ENCODE assay signal across 17 cellular contexts in genomic region chr3:57944313-57944580, GRCh38.
DNase-seq lines count a peak whose midpoint lies in the region; ATAC-seq and TF ChIP-seq lines count a peak whose summit lies in the region.
"Had no signal": no experiment of that assay in that cellular context is flagged by ENCODE, and none has a peak within 500 bp of the region (broad histone marks: within the 10 kb centered on the region; RNA-seq: fewer than 3 reads in every experiment).

No MANE protein-coding gene starts in this region.

- no peaks in the 10 kb centered on the region for H3K27me3 Mint-ChIP-seq in activated naive CD8-positive, alpha-beta T cell treated with anti-CD3 and anti-CD28 coated beads, Interleukin-2, amount 50 U/mL, for 24 hours
- H3K27me3 Mint-ChIP-seq: stimulated activated naive B cell treated with anti-CD40 and anti-IgM and Interleukin-4, amounts not matched to agents 10 μg/mL and 1 μg/mL and 100 μg/mL, for 72 hours had no signal

- no peak overlapping the region for H3K27ac Mint-ChIP-seq in activated naive CD8-positive, alpha-beta T cell treated with anti-CD3 and anti-CD28 coated beads, Interleukin-2, amount 50 U/mL, for 24 hours
- H3K27ac Mint-ChIP-seq: activated CD4-positive, alpha-beta T cell treated with anti-CD3 and anti-CD28 coated beads, Interleukin-2, amount 10 ng/mL, durations not matched to agents 7 days and 5 days; stimulated activated naive B cell treated with anti-CD40 and anti-IgM and Interleukin-4, amounts not matched to agents 10 μg/mL and 1 μg/mL and 100 μg/mL, for 72 hours; T-cell had no signal

- ATAC-seq in heart right ventricle = peak in 2 of 8 donors; percentile 40 to 41
- no peak for ATAC-seq in Right ventricle myocardium superior (ENCODE audit: poor library complexity)
- ATAC-seq in activated naive CD8-positive, alpha-beta T cell treated with anti-CD3 and anti-CD28 coated beads, Interleukin-2, amount 50 U/mL, for 24 hours = no peak
- ATAC-seq in HG03196 (IDR thresholded peaks at IDR 0.05; ENCODE audit: unreplicated experiment) = no peak
- ATAC-seq: stimulated activated naive B cell treated with anti-CD40 and anti-IgM and Interleukin-4, amounts not matched to agents 10 μg/mL and 1 μg/mL and 100 μg/mL, for 72 hours; T-cell; upper lobe of right lung had no signal

- TF ChIP-seq CTCF in heart right ventricle (IDR thresholded peaks at IDR 0.05) = no peak
- TF ChIP-seq CTCF in right atrium auricular region (IDR thresholded peaks at IDR 0.05) = no peak
- TF ChIP-seq CTCF in prostate gland (IDR thresholded peaks at IDR 0.05) = no peak
- TF ChIP-seq CTCF in vagina (IDR thresholded peaks at IDR 0.05) = no peak

- no peaks in the 10 kb centered on the region for H3K4me1 Mint-ChIP-seq in activated naive CD8-positive, alpha-beta T cell treated with anti-CD3 and anti-CD28 coated beads, Interleukin-2, amount 50 U/mL, for 24 hours
- H3K4me1 Mint-ChIP-seq: activated CD4-positive, alpha-beta T cell treated with anti-CD3 and anti-CD28 coated beads, Interleukin-2, amount 10 ng/mL, durations not matched to agents 7 days and 5 days; stimulated activated naive B cell treated with anti-CD40 and anti-IgM and Interleukin-4, amounts not matched to agents 10 μg/mL and 1 μg/mL and 100 μg/mL, for 72 hours; T-cell had no signal

- intact Hi-C loops in heart right ventricle (cut with DNase I) = loop anchor here in 2 of 10 donors (5.0 to 10.0 kb wide), 2 partner anchors 63 to 221 kb away; partner anchors contain the start of gene FLNB (in 1 of the 2)
- intact Hi-C loops in Right ventricle myocardium superior (cut with DNase I) = no loop called here
- intact Hi-C loops in prostate gland (cut with DNase I) = no loop called here
- intact Hi-C loops in vagina (cut with DNase I) = no loop called here

- H3K27me3 ChIP-seq in heart right ventricle (no peaks in the 10 kb centered on the region), right atrium auricular region (no peaks in the 10 kb centered on the region), prostate gland (replicated peaks; ENCODE audit: insufficient read depth) (no peaks in the 10 kb centered on the region), vagina (no peaks in the 10 kb centered on the region)
- H3K27me3 ChIP-seq: BLaER1, upper lobe of right lung had no signal

- H3K36me3 Mint-ChIP-seq in activated naive CD8-positive, alpha-beta T cell treated with anti-CD3 and anti-CD28 coated beads, Interleukin-2, amount 50 U/mL, for 24 hours (ENCODE audit: low read depth) = no peaks in the 10 kb centered on the region

- H3K27ac ChIP-seq in heart right ventricle = peak overlapping the region in 9 of 10 donors; percentile 8 to 78 (median 48)
- peak overlapping the region; percentile 65 to 70 for H3K27ac ChIP-seq in right atrium auricular region
- H3K27ac ChIP-seq in prostate gland = peak overlapping the region; percentile 67 to 69
- peak overlapping the region; percentile 56 for H3K27ac ChIP-seq in vagina
- H3K27ac ChIP-seq: BLaER1, upper lobe of right lung had no signal

- TF ChIP-seq POLR2A in prostate gland (IDR thresholded peaks at IDR 0.05) = no peak
- TF ChIP-seq POLR2A in vagina (IDR thresholded peaks at IDR 0.05) = no peak

- H3K4me3 Mint-ChIP-seq in activated naive CD8-positive, alpha-beta T cell treated with anti-CD3 and anti-CD28 coated beads, Interleukin-2, amount 50 U/mL, for 24 hours = no peak overlapping the region
- H3K4me3 Mint-ChIP-seq: activated CD4-positive, alpha-beta T cell treated with anti-CD3 and anti-CD28 coated beads, Interleukin-2, amount 10 ng/mL, durations not matched to agents 7 days and 5 days; stimulated activated naive B cell treated with anti-CD40 and anti-IgM and Interleukin-4, amounts not matched to agents 10 μg/mL and 1 μg/mL and 100 μg/mL, for 72 hours; T-cell had no signal

- H3K9me3 ChIP-seq in heart right ventricle (peaks cover 0 to 7% (median 0%) of the 10 kb centered on the region in 11 donors), right atrium auricular region (no peaks in the 10 kb centered on the region), prostate gland (no peaks in the 10 kb centered on the region), vagina (no peaks in the 10 kb centered on the region)
- H3K9me3 ChIP-seq: BLaER1, upper lobe of right lung had no signal

- 47 to 50% methylated on average over 5 of the region's 5 CpGs for WGBS in heart right ventricle, 2 donors
- WGBS in prostate gland = 17% methylated on average over 5 of the region's 5 CpGs

- DNase-seq in heart right ventricle (no peak), Right ventricle myocardium superior (no peak), right atrium auricular region (ENCODE audit: low spot score) (no peak), prostate gland (ENCODE audit: low spot score) (no peak), vagina (ENCODE audit: extremely low spot score in 2 of 2) (no peak), NCI-H2107 (lab: John Stamatoyannopoulos, UW) (no peak)
- no peak for DNase-seq in activated naive CD8-positive, alpha-beta T cell treated with anti-CD3 and anti-CD28 coated beads, Interleukin-2, amount 50 U/mL, for 24 hours
- DNase-seq: activated CD4-positive, alpha-beta T cell treated with anti-CD3 and anti-CD28 coated beads, Interleukin-2, amount 10 ng/mL, durations not matched to agents 7 days and 5 days; activated naive CD4-positive, alpha-beta T cell treated with Interleukin-2 at 50 U/mL for 16 hours; kidney glomerular epithelial cell; NCI-H1417; NCI-H526; stimulated activated naive B cell treated with anti-CD40 and anti-IgM and Interleukin-4, amounts not matched to agents 10 μg/mL and 1 μg/mL and 100 μg/mL, for 72 hours; T-cell; upper lobe of right lung had no signal

- H3K36me3 ChIP-seq in heart right ventricle (peaks cover 0 to under 1% (median 0%) of the 10 kb centered on the region in 9 donors), right atrium auricular region (no peaks in the 10 kb centered on the region), prostate gland (no peaks in the 10 kb centered on the region), vagina (no peaks in the 10 kb centered on the region)
- H3K36me3 ChIP-seq: BLaER1, upper lobe of right lung had no signal

- H3K4me3 ChIP-seq in heart right ventricle = no peak overlapping the region
- H3K4me3 ChIP-seq in right atrium auricular region = no peak overlapping the region
- no peak overlapping the region for H3K4me3 ChIP-seq in prostate gland
- no peak overlapping the region for H3K4me3 ChIP-seq in vagina
- H3K4me3 ChIP-seq: BLaER1, upper lobe of right lung had no signal

- no peaks in the 10 kb centered on the region for H3K9me3 Mint-ChIP-seq in activated naive CD8-positive, alpha-beta T cell treated with anti-CD3 and anti-CD28 coated beads, Interleukin-2, amount 50 U/mL, for 24 hours

- H3K4me1 ChIP-seq in heart right ventricle (peaks cover 0 to 39% (median 28%) of the 10 kb centered on the region in 9 donors), right atrium auricular region (peaks cover 0 to 32% of the 10 kb centered on the region in 2 donors), prostate gland (replicated peaks) (peaks cover 9% of the 10 kb centered on the region), vagina (peaks cover 27% of the 10 kb centered on the region)
- H3K4me1 ChIP-seq: BLaER1, upper lobe of right lung had no signal
